In the genomic region with DNA sequence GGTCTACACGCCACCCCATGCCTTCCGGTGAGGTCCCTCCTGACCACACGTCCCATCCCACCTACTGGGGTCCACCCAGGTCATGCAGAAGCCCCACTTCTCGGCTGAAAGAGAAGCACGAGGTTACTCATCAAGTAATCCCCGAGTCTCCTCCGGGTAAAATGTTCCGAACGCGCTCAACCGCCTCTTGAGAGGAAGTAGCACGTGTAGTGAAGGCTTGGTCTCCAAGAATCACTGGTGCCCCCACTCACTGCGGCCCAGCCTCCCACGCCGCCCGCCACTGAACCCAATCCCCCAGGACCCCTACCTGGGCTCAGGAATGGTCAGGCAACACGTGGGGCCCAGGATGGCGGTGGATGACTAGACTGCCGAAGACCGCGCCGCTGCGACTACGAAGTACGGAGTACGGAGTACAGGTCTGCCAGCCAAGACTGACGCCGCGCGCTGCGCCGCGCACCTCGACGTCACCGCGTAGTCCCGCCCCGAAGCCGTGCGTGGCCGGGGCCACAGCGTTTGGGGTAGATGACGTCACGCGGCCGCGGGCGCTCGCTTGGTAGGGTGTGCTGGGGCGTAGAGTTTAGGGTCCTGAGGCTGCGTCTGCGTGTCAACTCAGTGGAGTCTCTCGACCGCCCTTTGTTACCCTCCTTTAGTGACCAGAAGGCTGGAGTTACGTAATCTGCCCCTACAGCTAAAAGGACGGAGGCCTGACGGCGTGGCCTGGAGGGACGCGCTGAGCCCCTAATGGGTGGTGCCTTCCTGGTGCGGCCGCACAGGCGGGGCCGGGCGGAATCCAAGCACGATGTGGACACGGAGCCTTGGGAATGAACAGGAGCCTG, we compare ENCODE assay signal across 8 cellular contexts. TPM values are rescaled to one million over a fixed set of nuclear protein-coding genes. Genes with fewer than 3 reads are reported as not detected.
DNase-seq lines count a peak whose midpoint lies in the region; ATAC-seq lines count a peak whose summit lies in the region.

No MANE protein-coding gene starts in this region.

- H3K27ac Mint-ChIP-seq in activated T-cell treated with anti-CD3 and anti-CD28 coated beads, Interleukin-2, amount 50 U/mL, for 24 hours: peak overlapping the region; percentile 100

- no peaks in the 10 kb centered on the region for H3K27me3 ChIP-seq in HUES64 (ENCODE audit: insufficient read depth, low read length)
- H3K27me3 ChIP-seq in muscle layer of colon (ENCODE audit: control insufficient read depth in 1 of 2, insufficient read depth in 2 of 2, low read length in 2 of 2): no peaks in the 10 kb centered on the region

- H3K36me3 Mint-ChIP-seq in activated T-cell treated with anti-CD3 and anti-CD28 coated beads, Interleukin-2, amount 50 U/mL, for 24 hours (ENCODE audit: low read depth): peaks cover 56% of the 10 kb centered on the region

- H3K4me3 ChIP-seq in HUES64 (ENCODE audit: low read length) (peak overlapping the region; percentile 83), muscle layer of colon (ENCODE audit: low read depth in 1 of 2, low read length in 2 of 2) (peak overlapping the region; percentile 55 to 65)

- H3K4me1 ChIP-seq in HUES64 (ENCODE audit: insufficient read depth, low read length) (peaks cover 7% of the 10 kb centered on the region), muscle layer of colon (ENCODE audit: insufficient read depth, low read length) (peaks cover 18% of the 10 kb centered on the region)

- H3K9me3 ChIP-seq in HUES64 (ENCODE audit: insufficient read depth, low read depth, low read length) (no peaks in the 10 kb centered on the region), muscle layer of colon (ENCODE audit: low read length) (no peaks in the 10 kb centered on the region)

- WGBS in HUES64: under 1% methylated on average over 68 of the region's 68 CpGs

- H3K4me1 Mint-ChIP-seq in activated T-cell treated with anti-CD3 and anti-CD28 coated beads, Interleukin-2, amount 50 U/mL, for 24 hours (ENCODE audit: low read depth): peaks cover 58% of the 10 kb centered on the region

- H3K9ac ChIP-seq in HUES64 (ENCODE audit: low read depth, low read length) (peak overlapping the region; percentile 97), muscle layer of colon (ENCODE audit: low read length) (peak overlapping the region; percentile 80)

- H3K9me3 Mint-ChIP-seq in activated T-cell treated with anti-CD3 and anti-CD28 coated beads, Interleukin-2, amount 50 U/mL, for 24 hours: no peaks in the 10 kb centered on the region

- ATAC-seq in GM21515 (IDR thresholded peaks at IDR 0.05; ENCODE audit: unreplicated experiment): peak; percentile 93
- peak; percentile 98 for ATAC-seq in esophagus mucosa

- no peaks in the 10 kb centered on the region for H3K27me3 Mint-ChIP-seq in activated T-cell treated with anti-CD3 and anti-CD28 coated beads, Interleukin-2, amount 50 U/mL, for 24 hours

- H3K27ac ChIP-seq in HUES64 (ENCODE audit: low read depth, low read length) (peak overlapping the region; percentile 95), muscle layer of colon (ENCODE audit: low read depth, low read length) (peak overlapping the region; percentile 83)

- peak overlapping the region; percentile 93 for H3K4me3 Mint-ChIP-seq in activated T-cell treated with anti-CD3 and anti-CD28 coated beads, Interleukin-2, amount 50 U/mL, for 24 hours

- DNase-seq in DMS 273 (lab: John Stamatoyannopoulos, UW; ENCODE audit: unreplicated experiment): peak; percentile 99
- DNase-seq in OCI-M2 (lab: John Stamatoyannopoulos, UW; ENCODE audit: unreplicated experiment): peak; percentile 53
- DNase-seq in activated T-cell treated with anti-CD3 and anti-CD28 coated beads, Interleukin-2, amount 50 U/mL, for 24 hours: peak; percentile 99
- peak; percentile 90 to 95 for DNase-seq in stimulated activated CD8-positive, alpha-beta memory T cell treated with anti-CD3 and anti-CD28 coated beads, Interleukin-7, amount 100 ng/mL, for 1 hour (ENCODE audit: low read depth in 2 of 2)

- H3K36me3 ChIP-seq in HUES64 (ENCODE audit: insufficient read depth, low read length): peaks cover 42% of the 10 kb centered on the region
- H3K36me3 ChIP-seq in muscle layer of colon (ENCODE audit: insufficient read depth, low read length): peaks cover 31% of the 10 kb centered on the region

RNA-seq across cellular contexts. Expression of a gene that starts 7.6 kb away (rescaled TPM):
- not detected for polyA plus RNA-seq in HUES64 (2013, experiment 1 of 2)
- polyA plus RNA-seq in HUES64 (2013, experiment 2 of 2): not detected
- total RNA-seq in esophagus mucosa: 1.1 TPM

RNA-seq across cellular contexts. Expression of a gene that starts 13.6 kb away (rescaled TPM):
- 30.4 TPM for polyA plus RNA-seq in HUES64 (2013, experiment 1 of 2)
- polyA plus RNA-seq in HUES64 (2013, experiment 2 of 2): 30.7 TPM
- 17.8 TPM for total RNA-seq in esophagus mucosa

Comparison
In these comparisons a context has a peak if more than half of its experiments do, and no peak if none do; other contexts are left out.
1. Peak in every context shown above with its lines: DNase-seq, ATAC-seq, H3K4me3 ChIP-seq and H3K27ac ChIP-seq.